ENCODE assay signal across 1 cellular context in the genomic region with DNA sequence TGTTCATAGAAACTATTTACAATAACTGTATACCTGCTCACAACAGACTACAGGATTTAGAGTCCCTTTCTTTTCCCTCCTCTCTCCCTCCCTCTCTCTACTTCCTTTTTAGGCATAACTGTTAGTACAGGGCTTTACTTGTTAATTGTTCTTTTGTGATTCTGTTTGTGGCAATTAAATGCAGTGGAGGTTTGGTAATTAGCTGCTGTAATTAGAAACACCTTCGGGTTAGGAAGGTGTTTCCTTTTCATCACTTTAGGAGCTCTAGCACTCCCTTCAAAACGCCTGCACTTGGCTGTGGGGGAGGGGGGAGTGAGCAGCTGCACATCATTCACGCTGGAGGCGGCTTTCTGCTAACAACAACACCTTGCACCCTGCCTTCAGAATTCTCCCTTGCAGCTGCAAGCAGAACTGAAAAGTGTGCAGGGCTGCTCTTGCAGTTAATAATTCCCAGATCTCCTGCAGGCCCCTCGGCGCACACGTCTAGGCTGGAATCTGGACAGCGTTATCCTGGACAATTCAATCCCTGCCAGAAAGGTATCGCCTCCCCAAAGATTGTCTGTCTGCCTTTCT.
TF ChIP-seq lines count a peak whose summit lies in the region.

No MANE protein-coding gene starts in this region.

TF ChIP-seq in HepG2, 621 proteins besides CTCF, POLR2A, EP300 and RAD21 (continued from another document):
- TF ChIP-seq, protein P1, sequence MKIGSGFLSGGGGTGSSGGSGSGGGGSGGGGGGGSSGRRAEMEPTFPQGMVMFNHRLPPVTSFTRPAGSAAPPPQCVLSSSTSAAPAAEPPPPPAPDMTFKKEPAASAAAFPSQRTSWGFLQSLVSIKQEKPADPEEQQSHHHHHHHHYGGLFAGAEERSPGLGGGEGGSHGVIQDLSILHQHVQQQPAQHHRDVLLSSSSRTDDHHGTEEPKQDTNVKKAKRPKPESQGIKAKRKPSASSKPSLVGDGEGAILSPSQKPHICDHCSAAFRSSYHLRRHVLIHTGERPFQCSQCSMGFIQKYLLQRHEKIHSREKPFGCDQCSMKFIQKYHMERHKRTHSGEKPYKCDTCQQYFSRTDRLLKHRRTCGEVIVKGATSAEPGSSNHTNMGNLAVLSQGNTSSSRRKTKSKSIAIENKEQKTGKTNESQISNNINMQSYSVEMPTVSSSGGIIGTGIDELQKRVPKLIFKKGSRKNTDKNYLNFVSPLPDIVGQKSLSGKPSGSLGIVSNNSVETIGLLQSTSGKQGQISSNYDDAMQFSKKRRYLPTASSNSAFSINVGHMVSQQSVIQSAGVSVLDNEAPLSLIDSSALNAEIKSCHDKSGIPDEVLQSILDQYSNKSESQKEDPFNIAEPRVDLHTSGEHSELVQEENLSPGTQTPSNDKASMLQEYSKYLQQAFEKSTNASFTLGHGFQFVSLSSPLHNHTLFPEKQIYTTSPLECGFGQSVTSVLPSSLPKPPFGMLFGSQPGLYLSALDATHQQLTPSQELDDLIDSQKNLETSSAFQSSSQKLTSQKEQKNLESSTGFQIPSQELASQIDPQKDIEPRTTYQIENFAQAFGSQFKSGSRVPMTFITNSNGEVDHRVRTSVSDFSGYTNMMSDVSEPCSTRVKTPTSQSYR (CRISPR knock-in tag; IDR thresholded peaks at IDR 0.05; ENCODE audit: borderline replicate concordance), result peak; percentile 12; the same call in 1 of the 2 replicates
